In genomic region chr6:52403627-52404026, GRCh38 we compare ENCODE assay signal across 11 cellular contexts. TPM values are rescaled to one million over a fixed set of nuclear protein-coding genes. Genes with fewer than 3 reads are reported as not detected.
A peak's percentile ranks its signal among the peaks of the same experiment; 100 is the strongest.
DNase-seq lines count a peak whose midpoint lies in the region; ATAC-seq and TF ChIP-seq lines count a peak whose summit lies in the region.
"Had no signal": no experiment of that assay in that cellular context is flagged by ENCODE, and none has a peak within 500 bp of the region (broad histone marks: within the 10 kb centered on the region; RNA-seq: fewer than 3 reads in every experiment).

No MANE protein-coding gene starts in this region.

- no peak for TF ChIP-seq POLR2A in right lobe of liver (IDR thresholded peaks at IDR 0.05)

- H3K4me1 ChIP-seq in right lobe of liver: no peaks in the 10 kb centered on the region

- no peaks in the 10 kb centered on the region for H3K36me3 ChIP-seq in right lobe of liver

- H3K9me3 ChIP-seq in right lobe of liver: no peaks in the 10 kb centered on the region
- H3K9me3 ChIP-seq: upper lobe of left lung had no signal

- no peak for ATAC-seq in activated T-helper 17 cell treated with anti-CD3 and anti-CD28 coated beads, Interleukin-2, amount 50 U/mL, for 72 hours (replicated peaks)
- ATAC-seq in right lobe of liver: peak in 3 of 4 donors; percentile 19 to 31 (median 21)
- ATAC-seq in GM19023 (IDR thresholded peaks at IDR 0.05; ENCODE audit: unreplicated experiment): no peak
- ATAC-seq in GM18867 (IDR thresholded peaks at IDR 0.05; ENCODE audit: unreplicated experiment): no peak
- ATAC-seq in GM18873 (IDR thresholded peaks at IDR 0.05; ENCODE audit: low FRiP score, unreplicated experiment): no peak

- H3K9me3 Mint-ChIP-seq in activated T-helper 17 cell treated with anti-CD3 and anti-CD28 coated beads, Interleukin-2, amount 50 U/mL, for 72 hours: no peaks in the 10 kb centered on the region
- H3K9me3 Mint-ChIP-seq: activated CD4-positive, alpha-beta memory T cell treated with anti-CD3 and anti-CD28 coated beads, Interleukin-2, amount 10 ng/mL, durations not matched to agents 7 days and 5 days had no signal

- 67% methylated on average over 5 of the region's 9 CpGs for WGBS in right lobe of liver (ENCODE audit: insufficient coverage, low coverage, low lambda C conversion rate, missing lambda C conversion rate)

- peak overlapping the region; percentile 25 for H3K27ac Mint-ChIP-seq in activated T-helper 17 cell treated with anti-CD3 and anti-CD28 coated beads, Interleukin-2, amount 50 U/mL, for 72 hours
- H3K27ac Mint-ChIP-seq: activated CD4-positive, alpha-beta memory T cell treated with anti-CD3 and anti-CD28 coated beads, Interleukin-2, amount 10 ng/mL, durations not matched to agents 7 days and 5 days had no signal

- no peaks in the 10 kb centered on the region for H3K27me3 ChIP-seq in right lobe of liver
- H3K27me3 ChIP-seq: upper lobe of left lung had no signal

- no peak overlapping the region for H3K27ac ChIP-seq in right lobe of liver
- H3K27ac ChIP-seq: upper lobe of left lung had no signal

- peaks cover 28% of the 10 kb centered on the region for H3K36me3 Mint-ChIP-seq in activated T-helper 17 cell treated with anti-CD3 and anti-CD28 coated beads, Interleukin-2, amount 50 U/mL, for 72 hours (ENCODE audit: low read depth)

- intact Hi-C loops in right lobe of liver (cut with DNase I): loop anchor here in 1 of 2 donors (10.0 kb wide), 1 partner anchor 119 kb away; the partner anchor contains the start of gene MCM3

- DNase-seq in COR-L47 (lab: John Stamatoyannopoulos, UW) (peak; percentile 88), NCI-H1105 (lab: John Stamatoyannopoulos, UW) (peak; percentile 72), right lobe of liver (peak in 1 of 3 donors; percentile 41)
- DNase-seq in activated CD8-positive, alpha-beta memory T cell treated with anti-CD3 and anti-CD28 coated beads for 24 hours: no peak
- DNase-seq: activated CD4-positive, alpha-beta memory T cell treated with anti-CD3 and anti-CD28 coated beads, Interleukin-2, amount 10 ng/mL, durations not matched to agents 7 days and 5 days; NCI-H510A had no signal

- peaks cover 35% of the 10 kb centered on the region for H3K4me1 Mint-ChIP-seq in activated T-helper 17 cell treated with anti-CD3 and anti-CD28 coated beads, Interleukin-2, amount 50 U/mL, for 72 hours

- no peaks in the 10 kb centered on the region for H3K27me3 Mint-ChIP-seq in activated T-helper 17 cell treated with anti-CD3 and anti-CD28 coated beads, Interleukin-2, amount 50 U/mL, for 72 hours
- H3K27me3 Mint-ChIP-seq: activated CD4-positive, alpha-beta memory T cell treated with anti-CD3 and anti-CD28 coated beads, Interleukin-2, amount 10 ng/mL, durations not matched to agents 7 days and 5 days had no signal

- H3K4me3 Mint-ChIP-seq in activated T-helper 17 cell treated with anti-CD3 and anti-CD28 coated beads, Interleukin-2, amount 50 U/mL, for 72 hours: no peak overlapping the region
- H3K4me3 Mint-ChIP-seq: activated CD4-positive, alpha-beta memory T cell treated with anti-CD3 and anti-CD28 coated beads, Interleukin-2, amount 10 ng/mL, durations not matched to agents 7 days and 5 days had no signal

- H3K4me3 ChIP-seq in right lobe of liver: no peak overlapping the region
- H3K4me3 ChIP-seq: upper lobe of left lung had no signal

- no peak for TF ChIP-seq CTCF in right lobe of liver (IDR thresholded peaks at IDR 0.05)

RNA-seq across cellular contexts. Expression of gene EFHC1, which starts 16.5 kb away (rescaled TPM):
- 1 to 10 TPM; 3.1 to 3.7 TPM for total RNA-seq in activated T-helper 17 cell treated with anti-CD3 and anti-CD28 coated beads, Interleukin-2, amount 50 U/mL, for 72 hours
- 10 to 100 TPM in 1 of 6 experiments, 1 to 10 TPM in 5; 3.6 to 10.4 (median 6.0) TPM for total RNA-seq in right lobe of liver

RNA-seq across cellular contexts. Expression of gene PAQR8, which starts 41.7 kb away (rescaled TPM):
- total RNA-seq in activated T-helper 17 cell treated with anti-CD3 and anti-CD28 coated beads, Interleukin-2, amount 50 U/mL, for 72 hours: 1 to 10 TPM; 5.7 to 9.2 TPM
- 1 to 10 TPM in 3 of 6 experiments, under 1 TPM in 3; 0.29 to 1.5 (median 0.77) TPM for total RNA-seq in right lobe of liver

Comparison
In these comparisons a context has a peak if more than half of its experiments do, and no peak if none do; other contexts are left out.
1. ATAC-seq: peak in right lobe of liver (3 of 4); none in activated T-helper 17 cell treated with anti-CD3 and anti-CD28 coated beads, Interleukin-2, amount 50 U/mL, for 72 hours (single experiment), GM19023 (single experiment), GM18867 (single experiment) and GM18873 (single experiment).